Comparison of ENCODE assay signal across 26 cellular contexts in genomic region chr22:20003304-20003703, GRCh38.
"Had no signal": no experiment of that assay in that cellular context is flagged by ENCODE, and none has a peak within 500 bp of the region (broad histone marks: within the 10 kb centered on the region; RNA-seq: fewer than 3 reads in every experiment).

No MANE protein-coding gene starts in this region.

- H3K4me3 Mint-ChIP-seq: activated CD4-positive, alpha-beta memory T cell treated with anti-CD3 and anti-CD28 coated beads, Interleukin-2, amount 10 ng/mL, durations not matched to agents 7 days and 5 days; activated CD4-positive, alpha-beta T cell treated with anti-CD3 and anti-CD28 coated beads, Interleukin-2, amount 10 ng/mL, durations not matched to agents 7 days and 5 days; activated naive CD8-positive, alpha-beta T cell; activated T-cell treated with anti-CD3 and anti-CD28 coated beads, Interleukin-2, amount 50 U/mL, for 24 hours; activated T-cell treated with anti-CD3 and anti-CD28 coated beads, Interleukin-2, amount 50 U/mL, for 72 hours; WTC11 had no signal

- H3K27ac Mint-ChIP-seq: activated CD4-positive, alpha-beta memory T cell treated with anti-CD3 and anti-CD28 coated beads, Interleukin-2, amount 10 ng/mL, durations not matched to agents 7 days and 5 days; activated CD4-positive, alpha-beta T cell treated with anti-CD3 and anti-CD28 coated beads, Interleukin-2, amount 10 ng/mL, durations not matched to agents 7 days and 5 days; activated naive CD8-positive, alpha-beta T cell; activated T-cell treated with anti-CD3 and anti-CD28 coated beads, Interleukin-2, amount 50 U/mL, for 24 hours; activated T-cell treated with anti-CD3 and anti-CD28 coated beads, Interleukin-2, amount 50 U/mL, for 72 hours; WTC11 had no signal

- H3K4me1 Mint-ChIP-seq: activated CD4-positive, alpha-beta memory T cell treated with anti-CD3 and anti-CD28 coated beads, Interleukin-2, amount 10 ng/mL, durations not matched to agents 7 days and 5 days; activated CD4-positive, alpha-beta T cell treated with anti-CD3 and anti-CD28 coated beads, Interleukin-2, amount 10 ng/mL, durations not matched to agents 7 days and 5 days had no signal

- FAIRE-seq: astrocyte, endometrium had no signal

- ATAC-seq: activated T-cell treated with anti-CD3 and anti-CD28 coated beads, Interleukin-2, amount 50 U/mL, for 72 hours; heart left ventricle; WTC11 had no signal

- H3K9me3 ChIP-seq: colonic mucosa had no signal

- H3K27me3 Mint-ChIP-seq: activated naive CD8-positive, alpha-beta T cell; activated T-cell treated with anti-CD3 and anti-CD28 coated beads, Interleukin-2, amount 50 U/mL, for 24 hours had no signal

- H3K27ac ChIP-seq: colonic mucosa, epithelial cell of prostate, esophagus squamous epithelium had no signal

- H3K4me1 ChIP-seq: colonic mucosa had no signal

- H3K4me3 ChIP-seq: colonic mucosa, esophagus squamous epithelium, heart left ventricle had no signal

- DNase-seq: activated CD4-positive, alpha-beta memory T cell treated with anti-CD3 and anti-CD28 coated beads, Interleukin-2, amount 10 ng/mL, durations not matched to agents 7 days and 5 days; activated CD4-positive, alpha-beta T cell treated with anti-CD3 and anti-CD28 coated beads for 1 hour; activated CD4-positive, alpha-beta T cell treated with anti-CD3 and anti-CD28 coated beads for 4 hours; activated CD4-positive, alpha-beta T cell treated with anti-CD3 and anti-CD28 coated beads, Interleukin-2, amount 10 ng/mL, durations not matched to agents 7 days and 5 days; activated CD4-positive, alpha-beta T cell treated with anti-CD3 and anti-CD28 coated beads, Interleukin-2, amount 50 U/mL, for 4 hours; activated CD8-positive, alpha-beta memory T cell treated with anti-CD3 and anti-CD28 coated beads, Interleukin-2, amount 50 U/mL, for 48 hours; activated gamma-delta T cell; activated naive CD4-positive, alpha-beta T cell; activated naive CD4-positive, alpha-beta T cell treated with anti-CD3 and anti-CD28 coated beads, Interleukin-2, amount 50 U/mL, for 16 hours; activated T-cell treated with anti-CD3 and anti-CD28 coated beads for 4 hours; activated T-cell treated with anti-CD3 and anti-CD28 coated beads, Interleukin-2, amount 50 U/mL, for 24 hours; activated T-cell treated with anti-CD3 and anti-CD28 coated beads, Interleukin-2, amount 50 U/mL, for 72 hours; amniotic stem cell; anterior cingulate cortex; caudate nucleus; colonic mucosa; effector CD8-positive, alpha-beta T cell; esophagus squamous epithelium; foreskin melanocyte; heart left ventricle; T-helper 2 cell had no signal

- H3K27me3 ChIP-seq: colonic mucosa, esophagus squamous epithelium, heart left ventricle had no signal

- H3K36me3 ChIP-seq: colonic mucosa, esophagus squamous epithelium had no signal
